9 cellular contexts compared by ENCODE assay signal in the genomic region with DNA sequence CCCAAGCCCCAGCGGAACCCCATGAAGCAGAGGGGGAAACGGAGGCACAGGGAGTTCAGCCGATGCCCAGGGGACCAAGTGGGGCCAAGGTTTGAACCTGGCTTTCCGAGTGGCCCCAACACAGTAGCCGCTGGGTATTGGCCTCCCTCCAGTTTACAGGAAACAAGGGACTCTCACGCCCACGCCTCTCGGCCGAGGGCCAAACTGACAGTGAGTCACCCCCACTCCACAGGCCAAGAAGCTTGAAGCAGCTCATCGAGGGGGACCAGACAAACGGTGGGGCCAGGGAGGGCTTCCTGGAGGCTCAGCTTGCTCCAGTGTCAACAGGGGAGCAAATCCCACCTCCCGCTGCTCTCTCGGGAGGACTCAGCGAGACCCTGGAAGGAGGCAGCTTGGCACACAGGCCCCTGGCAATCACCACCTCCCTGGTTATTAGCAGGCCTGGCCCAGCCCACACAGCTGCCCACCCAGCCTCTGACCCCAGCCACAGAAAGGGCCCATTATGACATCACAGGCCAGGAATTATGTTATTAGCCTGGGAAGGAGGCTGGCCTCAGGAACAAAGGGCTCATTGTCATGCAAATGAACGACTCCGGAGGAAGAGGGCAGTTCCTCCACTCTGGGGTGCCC. TPM values are rescaled to one million over a fixed set of nuclear protein-coding genes. Genes with fewer than 3 reads are reported as not detected.
DNase-seq lines count a peak whose midpoint lies in the region; ATAC-seq and TF ChIP-seq lines count a peak whose summit lies in the region.
"Had no signal": no experiment of that assay in that cellular context is flagged by ENCODE, and none has a peak within 500 bp of the region (broad histone marks: within the 10 kb centered on the region; RNA-seq: fewer than 3 reads in every experiment).

No MANE protein-coding gene starts in this region.

- H3K36me3 ChIP-seq in esophagus muscularis mucosa: peaks cover 0 to 11% (median 0%) of the 10 kb centered on the region in 4 donors

- 33% methylated on average over 3 of the region's 16 CpGs for WGBS in esophagus muscularis mucosa

- peak overlapping the region in 3 of 4 donors; percentile 2 to 10 (median 7) for H3K4me3 ChIP-seq in esophagus muscularis mucosa

- TF ChIP-seq CTCF in RWPE1 (conservative IDR thresholded peaks at IDR 0.05; ENCODE audit: low read depth) (no peak), esophagus muscularis mucosa (IDR thresholded peaks at IDR 0.05) (no peak)

- POLR2A ChIA-PET in RWPE1 (lab: Yijun Ruan, JAX; ENCODE audit: low non-redundant PET): interaction anchor here (0.8 kb wide), 1 partner anchor 12 kb away, joined by 3 read pairs; no protein-coding TSS in a partner anchor

- ATAC-seq in GM18870 (IDR thresholded peaks at IDR 0.05; ENCODE audit: unreplicated experiment) (no peak), GM21515 (IDR thresholded peaks at IDR 0.05; ENCODE audit: unreplicated experiment) (no peak)

- CTCF ChIA-PET in RWPE1 (lab: Yijun Ruan, JAX): interaction anchor here (0.6 to 0.8 kb wide), 4 partner anchors 12 to 1055 kb away, joined by 3 to 4 read pairs (median 3); no protein-coding TSS in a partner anchor

- DNase-seq in H4 (ENCODE audit: low spot score): peak; percentile 91
- peak; percentile 83 for DNase-seq in RWPE1 (ENCODE audit: low spot score)
- peak; percentile 97 for DNase-seq in esophagus muscularis mucosa (ENCODE audit: extremely low spot score)
- peak; percentile 86 for DNase-seq in midbrain (lab: John Stamatoyannopoulos, UW)
- no peak for DNase-seq in SK-N-DZ (ENCODE audit: low spot score)
- no peak for DNase-seq in stimulated activated CD4-positive, alpha-beta T cell treated with anti-CD3 and anti-CD28 coated beads, Interleukin-4, amount 100 ng/mL, for 4 hours

- no peak for TF ChIP-seq POLR2A in esophagus muscularis mucosa (IDR thresholded peaks at IDR 0.05; ENCODE audit: low read depth)

- peaks cover 94 to 100% (median 100%) of the 10 kb centered on the region in 4 donors for H3K4me1 ChIP-seq in esophagus muscularis mucosa

- H3K27ac ChIP-seq in RWPE1 (peak overlapping the region; percentile 100), esophagus muscularis mucosa (replicated peaks in 1 of 4) (peak overlapping the region; percentile 83 to 98 (median 92))
- H3K27ac ChIP-seq: KMS-11 had no signal

- H3K27me3 ChIP-seq in esophagus muscularis mucosa: no peaks in the 10 kb centered on the region

- no peak for TF ChIP-seq EP300 in esophagus muscularis mucosa (IDR thresholded peaks at IDR 0.05)

- H3K9me3 ChIP-seq in esophagus muscularis mucosa: no peaks in the 10 kb centered on the region

- intact Hi-C loops in esophagus muscularis mucosa (cut with DNase I): loop anchor here (5.0 to 10.0 kb wide), 2 partner anchors 130 to 252 kb away; no protein-coding TSS in a partner anchor

RNA-seq across cellular contexts. Expression of a gene that starts 54.6 kb away (rescaled TPM):
- total RNA-seq in H4 (2014; rRNA removed; shearing (Covaris generic)): 17.9 and 21.5 TPM in 2 replicates
- total RNA-seq in esophagus muscularis mucosa: 100 to 1,000 TPM; 107 to 188 (median 131) TPM
- 11.5 and 13.0 TPM in 2 replicates for polyA plus RNA-seq in SK-N-DZ (2014; cell fraction: cytosol; rRNA removed)
- polyA plus RNA-seq in SK-N-DZ (2014; cell fraction: nucleus; rRNA removed): 19.1 and 41.1 TPM in 2 replicates

Comparison
In these comparisons a context has a peak if more than half of its experiments do, and no peak if none do; other contexts are left out.
1. DNase-seq: peak in H4 (single experiment), RWPE1 (single experiment), esophagus muscularis mucosa (single experiment) and midbrain (single experiment); none in SK-N-DZ (single experiment) and stimulated activated CD4-positive, alpha-beta T cell treated with anti-CD3 and anti-CD28 coated beads, Interleukin-4, amount 100 ng/mL, for 4 hours (0 of 2).